1 cellular context compared by ENCODE assay signal in the genomic region with DNA sequence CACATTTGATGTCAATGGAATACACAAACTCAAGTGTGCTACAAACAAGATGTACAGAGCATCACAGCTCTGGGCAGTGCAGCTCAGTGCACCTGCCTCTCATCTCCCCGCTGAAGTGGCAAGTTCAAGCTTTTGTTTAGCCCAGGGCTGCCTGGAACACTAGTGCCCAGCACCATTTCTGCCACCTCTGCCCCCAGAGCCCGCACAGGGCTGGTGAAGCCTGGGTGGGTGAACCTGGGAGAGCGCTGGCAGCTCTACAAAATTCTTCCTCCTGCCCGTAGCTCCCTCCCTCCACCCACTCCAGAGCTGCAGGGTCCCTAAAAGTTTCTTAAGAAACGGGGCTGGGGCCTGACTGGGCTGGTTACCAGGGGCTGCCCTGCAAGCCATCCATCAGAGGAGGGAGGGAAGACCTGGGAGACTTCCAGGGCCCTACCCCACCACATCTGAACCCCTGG.
TF ChIP-seq lines count a peak whose summit lies in the region.

No MANE protein-coding gene starts in this region.

TF ChIP-seq in GM12878, 131 proteins besides CTCF, POLR2A, EP300 and RAD21:
- TF ChIP-seq RFX5 (IDR thresholded peaks at IDR 0.05; ENCODE audit: low read depth, low read length) (no peak), SPI1 (IDR thresholded peaks at IDR 0.05; ENCODE audit: borderline replicate concordance, insufficient read depth, low read depth, low read length) (no peak), IRF3 (IDR thresholded peaks at IDR 0.05) (no peak), ZNF217 (IDR thresholded peaks at IDR 0.05) (no peak), E2F4 (IDR thresholded peaks at IDR 0.05; ENCODE audit: low read depth, low read length) (no peak), CBX5 (IDR thresholded peaks at IDR 0.05; ENCODE audit: low read depth) (no peak), GATAD2B (conservative IDR thresholded peaks at IDR 0.05; ENCODE audit: low read depth) (no peak), HDAC6 (IDR thresholded peaks at IDR 0.05; ENCODE audit: unreplicated experiment) (no peak), ETV6 (conservative IDR thresholded peaks at IDR 0.05 in 1 of 2, IDR thresholded peaks at IDR 0.05 in 1 of 2; ENCODE audit: borderline replicate concordance in 1 of 2, low read depth in 1 of 2) (no peak), MXI1 (IDR thresholded peaks at IDR 0.05; ENCODE audit: low read depth, low read length) (no peak), NR2C2 (IDR thresholded peaks at IDR 0.05; ENCODE audit: borderline replicate concordance, control insufficient read depth, insufficient read length, low read depth) (no peak), BRCA1 (IDR thresholded peaks at IDR 0.05; ENCODE audit: low read depth, low read length) (no peak), FOS (IDR thresholded peaks at IDR 0.05; ENCODE audit: borderline replicate concordance, extremely low read depth, insufficient read length) (no peak)
- TF ChIP-seq, protein P1, sequence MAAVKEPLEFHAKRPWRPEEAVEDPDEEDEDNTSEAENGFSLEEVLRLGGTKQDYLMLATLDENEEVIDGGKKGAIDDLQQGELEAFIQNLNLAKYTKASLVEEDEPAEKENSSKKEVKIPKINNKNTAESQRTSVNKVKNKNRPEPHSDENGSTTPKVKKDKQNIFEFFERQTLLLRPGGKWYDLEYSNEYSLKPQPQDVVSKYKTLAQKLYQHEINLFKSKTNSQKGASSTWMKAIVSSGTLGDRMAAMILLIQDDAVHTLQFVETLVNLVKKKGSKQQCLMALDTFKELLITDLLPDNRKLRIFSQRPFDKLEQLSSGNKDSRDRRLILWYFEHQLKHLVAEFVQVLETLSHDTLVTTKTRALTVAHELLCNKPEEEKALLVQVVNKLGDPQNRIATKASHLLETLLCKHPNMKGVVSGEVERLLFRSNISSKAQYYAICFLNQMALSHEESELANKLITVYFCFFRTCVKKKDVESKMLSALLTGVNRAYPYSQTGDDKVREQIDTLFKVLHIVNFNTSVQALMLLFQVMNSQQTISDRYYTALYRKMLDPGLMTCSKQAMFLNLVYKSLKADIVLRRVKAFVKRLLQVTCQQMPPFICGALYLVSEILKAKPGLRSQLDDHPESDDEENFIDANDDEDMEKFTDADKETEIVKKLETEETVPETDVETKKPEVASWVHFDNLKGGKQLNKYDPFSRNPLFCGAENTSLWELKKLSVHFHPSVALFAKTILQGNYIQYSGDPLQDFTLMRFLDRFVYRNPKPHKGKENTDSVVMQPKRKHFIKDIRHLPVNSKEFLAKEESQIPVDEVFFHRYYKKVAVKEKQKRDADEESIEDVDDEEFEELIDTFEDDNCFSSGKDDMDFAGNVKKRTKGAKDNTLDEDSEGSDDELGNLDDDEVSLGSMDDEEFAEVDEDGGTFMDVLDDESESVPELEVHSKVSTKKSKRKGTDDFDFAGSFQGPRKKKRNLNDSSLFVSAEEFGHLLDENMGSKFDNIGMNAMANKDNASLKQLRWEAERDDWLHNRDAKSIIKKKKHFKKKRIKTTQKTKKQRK (IDR thresholded peaks at IDR 0.05; ENCODE audit: low read depth, low read length): no peak
